In genomic region chr6:7899046-7899888, GRCh38 we compare ENCODE assay signal across 9 cellular contexts. TPM values are rescaled to one million over a fixed set of nuclear protein-coding genes. Genes with fewer than 3 reads are reported as not detected.
A peak's percentile ranks its signal among the peaks of the same experiment; 100 is the strongest.
DNase-seq lines count a peak whose midpoint lies in the region; ATAC-seq and TF ChIP-seq lines count a peak whose summit lies in the region.
"Had no signal": no experiment of that assay in that cellular context is flagged by ENCODE, and none has a peak within 500 bp of the region (broad histone marks: within the 10 kb centered on the region; RNA-seq: fewer than 3 reads in every experiment).

No MANE protein-coding gene starts in this region.

- DNase-seq in DND-41 (no peak), PC-9 (no peak), left colon (peak in 1 of 2 donors; percentile 32), retina (no peak), NCI-H187 treated with DMSO at 0.1 percent for 48 hours (lab: John Stamatoyannopoulos, UW) (no peak), SK-N-DZ (ENCODE audit: low spot score) (no peak), cerebellar nuclear complex (lab: John Stamatoyannopoulos, UW) (no peak)

- H2AFZ ChIP-seq in DND-41 (ENCODE audit: low read depth, low read length) (no peak overlapping the region), PC-9 (no peak overlapping the region)

- CTCF ChIA-PET in PC-9 (lab: Charles Lee) = interaction anchor here (0.6 to 1.0 kb wide), 2 partner anchors 56 to 176 kb away, joined by 3 to 9 read pairs; no protein-coding TSS in a partner anchor

- ATAC-seq in DND-41 (ENCODE audit: insufficient read depth, low read depth) (peak; percentile 54; the same call in 1 of the 3 replicates), GM21786 (IDR thresholded peaks at IDR 0.05; ENCODE audit: unreplicated experiment) (peak; percentile 59), left colon (peak; percentile 64)
- ATAC-seq: Panc1 had no signal

- POLR2A ChIA-PET in PC-9 (lab: Charles Lee; ENCODE audit: unreplicated experiment) = no interaction called here

- H3K4me3 ChIP-seq in DND-41 (ENCODE audit: low read depth in 1 of 2, low read length in 2 of 2) = no peak overlapping the region
- no peak overlapping the region for H3K4me3 ChIP-seq in PC-9

- peak; percentile 26 for TF ChIP-seq CTCF in DND-41 (IDR thresholded peaks at IDR 0.05; ENCODE audit: borderline replicate concordance, extremely low read depth, low read length, poor library complexity, severe bottlenecking)
- 0 out of 2 replicates have a peak, but pooled peaks have one; percentile 25 for TF ChIP-seq CTCF in PC-9 (conservative IDR thresholded peaks at IDR 0.05)

- no peak overlapping the region for H3K27ac ChIP-seq in DND-41 (ENCODE audit: low read length)
- no peak overlapping the region for H3K27ac ChIP-seq in PC-9

- no peaks in the 10 kb centered on the region for H3K4me1 ChIP-seq in DND-41 (ENCODE audit: insufficient read depth, low read length)
- H3K4me1 ChIP-seq in PC-9 (replicated peaks; ENCODE audit: insufficient read depth) = no peaks in the 10 kb centered on the region

- H3K27me3 ChIP-seq in DND-41 (ENCODE audit: insufficient read depth, low read length, poor library complexity) (no peaks in the 10 kb centered on the region), PC-9 (ENCODE audit: insufficient read depth, low read depth) (no peaks in the 10 kb centered on the region)

- no peaks in the 10 kb centered on the region for H3F3A ChIP-seq in PC-9 (ENCODE audit: insufficient read depth, low read depth)

- BruUV-seq in PC-9 (replicated peaks; lab: Mats Ljungman, UMichigan) = no TSS peak

- no peak overlapping the region for H3K9ac ChIP-seq in DND-41 (ENCODE audit: low read depth, low read length)

- intact Hi-C loops in PC-9 (cut with micrococcal nuclease; ENCODE audit: unreplicated experiment) = loop anchor here (1.0 to 5.0 kb wide), 2 partner anchors 10 to 158 kb away; no protein-coding TSS in a partner anchor
- intact Hi-C loops in left colon (cut with DNase I, micrococcal nuclease) = no loop called here

- H3K79me2 ChIP-seq in DND-41 (ENCODE audit: insufficient read depth, low read length) (peaks cover 15% of the 10 kb centered on the region), PC-9 (ENCODE audit: low read depth) (no peaks in the 10 kb centered on the region)

- H3K9me2 ChIP-seq in PC-9 (ENCODE audit: insufficient read depth) = no peaks in the 10 kb centered on the region

- H4K20me1 ChIP-seq in DND-41 (ENCODE audit: insufficient read depth, low read length) (peaks cover 15% of the 10 kb centered on the region; the same call in 1 of the 2 replicates), PC-9 (ENCODE audit: insufficient read depth) (no peaks in the 10 kb centered on the region)

- no peak overlapping the region for H3K4me2 ChIP-seq in DND-41 (ENCODE audit: insufficient read depth, low read length)
- H3K4me2 ChIP-seq in PC-9 = no peak overlapping the region

- H3K36me3 ChIP-seq in DND-41 (ENCODE audit: insufficient read depth, low read length) (peaks cover 99% of the 10 kb centered on the region), PC-9 (ENCODE audit: low read depth) (no peaks in the 10 kb centered on the region)

- no peaks in the 10 kb centered on the region for H3K9me3 ChIP-seq in DND-41 (ENCODE audit: insufficient read depth, low read length, severe bottlenecking)
- H3K9me3 ChIP-seq in PC-9 (ENCODE audit: insufficient read depth, low read depth) = no peaks in the 10 kb centered on the region

RNA-seq across cellular contexts. Expression of gene TXNDC5, which starts 11.3 kb away (rescaled TPM):
- 74.8 and 80.5 TPM in 2 replicates for total RNA-seq in PC-9 (2021)
- 100 to 1,000 TPM in 1 of 2 donors, 10 to 100 TPM in 1; 74.8 to 128 TPM for total RNA-seq in left colon
- 159 and 168 TPM in 2 replicates for polyA plus RNA-seq in SK-N-DZ (2014; cell fraction: cytosol; rRNA removed)
- polyA plus RNA-seq in SK-N-DZ (2014; cell fraction: nucleus; rRNA removed) = 91.9 and 94.3 TPM in 2 replicates
